Comparison of ENCODE assay signal across 22 cellular contexts in genomic region chr6:168985705-168986104, GRCh38.
DNase-seq lines count a peak whose midpoint lies in the region; ATAC-seq and TF ChIP-seq lines count a peak whose summit lies in the region.
"Had no signal": no experiment of that assay in that cellular context is flagged by ENCODE, and none has a peak within 500 bp of the region (broad histone marks: within the 10 kb centered on the region; RNA-seq: fewer than 3 reads in every experiment).

No MANE protein-coding gene starts in this region.

- no peak overlapping the region for H3K4me3 ChIP-seq in HCT116 (replicated peaks in 1 of 2; ENCODE audit: low read depth in 1 of 2, low read length in 2 of 2)
- no peak overlapping the region for H3K4me3 ChIP-seq in RWPE2 (ENCODE audit: severe bottlenecking)
- H3K4me3 ChIP-seq in mesenchymal stem cell (ENCODE audit: insufficient read depth in 1 of 2, low read depth in 1 of 2, low read length in 2 of 2): no peak overlapping the region
- H3K4me3 ChIP-seq in esophagus muscularis mucosa: no peak overlapping the region
- H3K4me3 ChIP-seq: BLaER1 had no signal

- ATAC-seq in HCT116: peak; percentile 55
- peak; percentile 77 for ATAC-seq in RWPE2 (ENCODE audit: low read depth)
- peak; percentile 73 for ATAC-seq in esophagus mucosa
- ATAC-seq: Panc1 had no signal

- H3K27ac ChIP-seq in HCT116 (ENCODE audit: low read depth, low read length) (no peak overlapping the region), RWPE2 (ENCODE audit: poor library complexity, severe bottlenecking) (no peak overlapping the region), mesenchymal stem cell (ENCODE audit: low read length, poor library complexity, severe bottlenecking) (no peak overlapping the region), esophagus muscularis mucosa (replicated peaks in 1 of 4) (no peak overlapping the region)
- H3K27ac ChIP-seq: BLaER1, HL-60 had no signal

- DNase-seq in COLO668 (lab: John Stamatoyannopoulos, UW; ENCODE audit: unreplicated experiment): peak; percentile 5
- DNase-seq in HCT116 (ENCODE audit: low read depth, low spot score): no peak
- DNase-seq in RWPE2 (ENCODE audit: low spot score): no peak
- no peak for DNase-seq in mesenchymal stem cell
- DNase-seq in esophagus muscularis mucosa (ENCODE audit: extremely low spot score): no peak
- DNase-seq in KG1 (lab: John Stamatoyannopoulos, UW): no peak
- no peak for DNase-seq in DMS153 treated with DMSO at 0.1 percent for 48 hours (lab: John Stamatoyannopoulos, UW; ENCODE audit: unreplicated experiment)
- DNase-seq: Caco-2; CD4-positive, CD25-positive, alpha-beta regulatory T cell; DND-41; MM.1S; NCI-H2081; NCI-H2171; NCI-H226; NCI-H510A; NCI-H69; SIG-M5; SK-N-SH had no signal

- no peaks in the 10 kb centered on the region for H3K9me3 ChIP-seq in HCT116 (ENCODE audit: control insufficient read depth in 1 of 2, insufficient read depth in 1 of 2, low read depth in 1 of 2, low read length in 2 of 2)
- no peaks in the 10 kb centered on the region for H3K9me3 ChIP-seq in RWPE2 (ENCODE audit: severe bottlenecking)
- peaks cover 3% of the 10 kb centered on the region for H3K9me3 ChIP-seq in mesenchymal stem cell (ENCODE audit: control insufficient read depth, low read length)
- peaks cover 0 to 3% (median under 1%) of the 10 kb centered on the region in 4 donors for H3K9me3 ChIP-seq in esophagus muscularis mucosa
- H3K9me3 ChIP-seq: Caco-2 had no signal

- H4K20me1 ChIP-seq in HCT116 (ENCODE audit: insufficient read depth): no peaks in the 10 kb centered on the region
- H4K20me1 ChIP-seq: BLaER1 had no signal

- H3K36me3 ChIP-seq in HCT116 (ENCODE audit: control insufficient read depth in 1 of 2, insufficient read depth in 2 of 2, low read length in 2 of 2) (no peaks in the 10 kb centered on the region), RWPE2 (ENCODE audit: low read depth) (no peaks in the 10 kb centered on the region), mesenchymal stem cell (ENCODE audit: control insufficient read depth in 1 of 2, insufficient read depth in 2 of 2, low read depth in 1 of 2, low read length in 2 of 2) (no peaks in the 10 kb centered on the region), esophagus muscularis mucosa (no peaks in the 10 kb centered on the region)
- H3K36me3 ChIP-seq: BLaER1 had no signal

- no peak overlapping the region for H2BK120ac ChIP-seq in mesenchymal stem cell (ENCODE audit: low read depth, low read length)

- TF ChIP-seq CTCF in HCT116 (IDR thresholded peaks at IDR 0.05 in 2 of 3, conservative IDR thresholded peaks at IDR 0.05 in 1 of 3; ENCODE audit: borderline replicate concordance in 1 of 3, insufficient read depth in 1 of 3, low read depth in 2 of 3, low read length in 2 of 3) (no peak), RWPE2 (IDR thresholded peaks at IDR 0.05; ENCODE audit: poor library complexity, severe bottlenecking) (no peak), esophagus muscularis mucosa (IDR thresholded peaks at IDR 0.05) (no peak)

- no peak overlapping the region for H3K23ac ChIP-seq in mesenchymal stem cell (ENCODE audit: low read length in 2 of 2)

- H3K79me1 ChIP-seq in mesenchymal stem cell (replicated peaks; ENCODE audit: low read length, poor library complexity, severe bottlenecking): no peaks in the 10 kb centered on the region

- 72% methylated on average over 2 of the region's 4 CpGs for WGBS in mesenchymal stem cell
- WGBS in esophagus muscularis mucosa: 92% methylated on average over 4 of the region's 4 CpGs

- RAD21 ChIA-PET in HCT116 (lab: Charles Lee; ENCODE audit: low non-redundant PET in 1 of 2, low total read pairs in 2 of 2, uncharacterized antibody in 2 of 2, unreplicated experiment in 2 of 2): no interaction called here

- H4K8ac ChIP-seq in mesenchymal stem cell (ENCODE audit: low read length): no peak overlapping the region

- no peak for TF ChIP-seq RAD21 in HCT116 (IDR thresholded peaks at IDR 0.05; ENCODE audit: low read depth)

- H3K79me2 ChIP-seq in HCT116 (ENCODE audit: insufficient read depth, low read length): no peaks in the 10 kb centered on the region

- H3K9me2 ChIP-seq in HCT116 (ENCODE audit: insufficient read depth): no peaks in the 10 kb centered on the region
- H3K9me2 ChIP-seq: SK-N-SH had no signal

- peak overlapping the region; percentile 21 for H2AFZ ChIP-seq in HCT116 (ENCODE audit: low read depth, low read length, poor library complexity, severe bottlenecking)
- H2AFZ ChIP-seq in mesenchymal stem cell (ENCODE audit: low read depth, low read length): no peak overlapping the region

- H2BK5ac ChIP-seq in mesenchymal stem cell (ENCODE audit: low read depth, low read length, poor library complexity, severe bottlenecking): no peak overlapping the region

- CTCF ChIA-PET in HCT116 (lab: Charles Lee): no interaction called here

- TF ChIP-seq POLR2A in HCT116 (IDR thresholded peaks at IDR 0.05; ENCODE audit: borderline replicate concordance, extremely low read depth, insufficient read depth, insufficient read length) (no peak), esophagus muscularis mucosa (IDR thresholded peaks at IDR 0.05; ENCODE audit: low read depth) (no peak)

- no peak overlapping the region for H2BK15ac ChIP-seq in mesenchymal stem cell (ENCODE audit: low read depth, poor library complexity, severe bottlenecking)

- no peaks in the 10 kb centered on the region for H3K27me3 ChIP-seq in HCT116 (ENCODE audit: insufficient read depth, low read length)
- H3K27me3 ChIP-seq in RWPE2 (ENCODE audit: insufficient read depth, poor library complexity, severe bottlenecking): no peaks in the 10 kb centered on the region
- no peaks in the 10 kb centered on the region for H3K27me3 ChIP-seq in mesenchymal stem cell (ENCODE audit: control insufficient read depth in 1 of 2, insufficient read depth in 1 of 2, low read length in 2 of 2)
- H3K27me3 ChIP-seq in esophagus muscularis mucosa: no peaks in the 10 kb centered on the region
- H3K27me3 ChIP-seq: BLaER1 had no signal

- H3K4me1 ChIP-seq in HCT116 (ENCODE audit: control insufficient read depth in 1 of 2, insufficient read depth in 2 of 2, low read length in 2 of 2) (0 out of 4 replicates have a peak, but pooled peaks cover 0 to 5% of the 10 kb centered on the region in 2 experiments), RWPE2 (ENCODE audit: insufficient read depth, poor library complexity, severe bottlenecking) (peaks cover 4% of the 10 kb centered on the region), mesenchymal stem cell (ENCODE audit: control insufficient read depth, insufficient read depth, low read depth, low read length) (no peaks in the 10 kb centered on the region), esophagus muscularis mucosa (peaks cover 0 to 27% (median 22%) of the 10 kb centered on the region in 4 donors)
- H3K4me1 ChIP-seq: BLaER1, Caco-2 had no signal

- POLR2A ChIA-PET in HCT116 (lab: Charles Lee): no interaction called here

- TF ChIP-seq EP300 in esophagus muscularis mucosa (IDR thresholded peaks at IDR 0.05): no peak

- H3K4me2 ChIP-seq in HCT116 (ENCODE audit: low read length): no peak overlapping the region
- no peak overlapping the region for H3K4me2 ChIP-seq in mesenchymal stem cell (ENCODE audit: low read length, poor library complexity, severe bottlenecking)
- H3K4me2 ChIP-seq: BLaER1, SK-N-SH had no signal

- H3K9ac ChIP-seq in HCT116 (ENCODE audit: low read length) (no peak overlapping the region), mesenchymal stem cell (ENCODE audit: low read length) (no peak overlapping the region)
- H3K9ac ChIP-seq: BLaER1, SK-N-SH had no signal

- intact Hi-C loops in HCT116 (cut with micrococcal nuclease) (no loop called here), esophagus muscularis mucosa (cut with DNase I) (no loop called here)

- H3K4ac ChIP-seq in mesenchymal stem cell (ENCODE audit: low read depth in 1 of 2, low read length in 2 of 2): no peak overlapping the region

- no peak overlapping the region for H2BK12ac ChIP-seq in mesenchymal stem cell (ENCODE audit: low read length in 2 of 2)

- H2AK5ac ChIP-seq in mesenchymal stem cell (ENCODE audit: low read length, severe bottlenecking): no peak overlapping the region

- no peak overlapping the region for H3K14ac ChIP-seq in mesenchymal stem cell (ENCODE audit: low read length in 2 of 2)

- no peak overlapping the region for H4K91ac ChIP-seq in mesenchymal stem cell (ENCODE audit: low read length)

- H3K18ac ChIP-seq in mesenchymal stem cell (ENCODE audit: low read depth in 1 of 2, low read length in 2 of 2): no peak overlapping the region

- no TSS peak for BruUV-seq in HCT116 (replicated peaks; lab: Mats Ljungman, UMichigan)

TF ChIP-seq in HCT116, 20 proteins besides CTCF, POLR2A, EP300 and RAD21:
- TF ChIP-seq SP1 (IDR thresholded peaks at IDR 0.05; ENCODE audit: low read depth) (no peak), JUND (IDR thresholded peaks at IDR 0.05) (no peak), SIN3A (IDR thresholded peaks at IDR 0.05; ENCODE audit: low read depth) (no peak)
